Comparison of ENCODE assay signal across 8 cellular contexts in genomic region chr19:32694316-32694715, GRCh38. TPM values are rescaled to one million over a fixed set of nuclear protein-coding genes. Genes with fewer than 3 reads are reported as not detected.
A peak's percentile ranks its signal among the peaks of the same experiment; 100 is the strongest.
DNase-seq lines count a peak whose midpoint lies in the region; ATAC-seq and TF ChIP-seq lines count a peak whose summit lies in the region.
"Not testable (repeated sequence)": the region's sequence is repeated elsewhere in the genome, so short reads cannot be mapped to it uniquely, and the experiment has no call there.

No MANE protein-coding gene starts in this region.

- CTCF ChIA-PET in Calu3 (lab: Charles Lee), result not testable (repeated sequence)

- peaks cover 60% of the 10 kb centered on the region for H3K4me1 Mint-ChIP-seq in Calu3 (ENCODE audit: low read depth, unreplicated experiment)
- peaks cover 52% of the 10 kb centered on the region for H3K4me1 Mint-ChIP-seq in T-helper 17 cell
- H3K4me1 Mint-ChIP-seq in activated T-helper 2 cell treated with anti-CD3 and anti-CD28 coated beads, Interferon-gamma antibody, Interleukin-2, Interleukin-4, amounts not matched to agents 10 μg/mL and 5 μg/mL and 100 μg/mL, durations not matched to agents 14 hours and 24 hours and 36 hours (ENCODE audit: low read depth), result peaks cover 52% of the 10 kb centered on the region
- peaks cover 45% of the 10 kb centered on the region for H3K4me1 Mint-ChIP-seq in chondrocyte (ENCODE audit: low read depth)

- not testable (repeated sequence) for ATAC-seq in T-helper 17 cell

- H3K4me2 ChIP-seq in hepatocyte, result peak overlapping the region; percentile 92

- H3K9me3 ChIP-seq in T-helper 17 cell (ENCODE audit: control insufficient read depth, low read length, poor library complexity, severe bottlenecking); hepatocyte (ENCODE audit: low read depth); neutrophil; transverse colon: not testable (repeated sequence)

- H4K20me1 ChIP-seq in hepatocyte (ENCODE audit: insufficient read depth, poor library complexity, severe bottlenecking), result not testable (repeated sequence)

- WGBS in hepatocyte (ENCODE audit: low lambda C conversion rate, missing lambda C conversion rate), result 45% methylated on average over 2 of the region's 2 CpGs
- WGBS in transverse colon (ENCODE audit: low coverage in 1 of 2), 2 donors, result 41 to 50% methylated on average over 1 to 2 of the region's 2 CpGs

- H3K9me2 ChIP-seq in hepatocyte (replicated peaks; ENCODE audit: insufficient read depth), result not testable (repeated sequence)

- H3K27ac Mint-ChIP-seq in Calu3 (ENCODE audit: unreplicated experiment), result peak overlapping the region; percentile 90
- peak overlapping the region; percentile 87 for H3K27ac Mint-ChIP-seq in T-helper 17 cell
- not testable (repeated sequence) for H3K27ac Mint-ChIP-seq in activated T-helper 2 cell treated with anti-CD3 and anti-CD28 coated beads, Interferon-gamma antibody, Interleukin-2, Interleukin-4, amounts not matched to agents 10 μg/mL and 5 μg/mL and 100 μg/mL, durations not matched to agents 14 hours and 24 hours and 36 hours; chondrocyte (ENCODE audit: unreplicated experiment)

- peak overlapping the region; percentile 76 for H3K27ac ChIP-seq in hepatocyte
- peak overlapping the region; percentile 88 for H3K27ac ChIP-seq in neutrophil
- peak overlapping the region; percentile 51 to 59 (median 54) for H3K27ac ChIP-seq in transverse colon

- H3K4me3 Mint-ChIP-seq in Calu3 (ENCODE audit: low read depth, unreplicated experiment) (peak overlapping the region; percentile 82), T-helper 17 cell (peak overlapping the region; percentile 93), chondrocyte (ENCODE audit: unreplicated experiment) (peak overlapping the region; percentile 67)
- H3K4me3 Mint-ChIP-seq in activated T-helper 2 cell treated with anti-CD3 and anti-CD28 coated beads, Interferon-gamma antibody, Interleukin-2, Interleukin-4, amounts not matched to agents 10 μg/mL and 5 μg/mL and 100 μg/mL, durations not matched to agents 14 hours and 24 hours and 36 hours (ENCODE audit: low read depth), result peak overlapping the region; percentile 95

- not testable (repeated sequence) for BruUV-seq in Calu3 (replicated peaks; lab: Mats Ljungman, UMichigan)

- TF ChIP-seq POLR2A in NB4 (IDR thresholded peaks at IDR 0.05; ENCODE audit: extremely low read depth, insufficient read length); transverse colon (IDR thresholded peaks at IDR 0.05): not testable (repeated sequence)

- not testable (repeated sequence) for H3K27me3 ChIP-seq in hepatocyte, neutrophil, transverse colon

- in situ Hi-C loops in transverse colon (cut with MboI; ENCODE audit: low pct_ligation_motif_present in 1 of 4, low pct_unique_long_range_greater_than_20kb in 1 of 4, low sequenced_read_pairs in 3 of 4), result not testable (repeated sequence)

- not testable (repeated sequence) for TF ChIP-seq CTCF in Calu3 (IDR thresholded peaks at IDR 0.05; ENCODE audit: unreplicated experiment); NB4 (IDR thresholded peaks at IDR 0.05; ENCODE audit: low read depth, low read length); chondrocyte (IDR thresholded peaks at IDR 0.05); hepatocyte (IDR thresholded peaks at IDR 0.05; ENCODE audit: poor library complexity); neutrophil (IDR thresholded peaks at IDR 0.05); transverse colon (IDR thresholded peaks at IDR 0.05)

- TF ChIP-seq EP300 in transverse colon (IDR thresholded peaks at IDR 0.05; ENCODE audit: low read depth), result not testable (repeated sequence)

- not testable (repeated sequence) for DNase-seq in Calu3; NB4 (ENCODE audit: low read depth); T-helper 17 cell; activated T-helper 2 cell treated with anti-CD3 and anti-CD28 coated beads, Interferon-gamma antibody, Interleukin-2, Interleukin-4, amounts not matched to agents 10 μg/mL and 5 μg/mL and 100 μg/mL, durations not matched to agents 14 hours and 24 hours and 36 hours (ENCODE audit: low spot score); chondrocyte (ENCODE audit: low spot score); hepatocyte (ENCODE audit: low spot score); transverse colon

- peaks cover 76% of the 10 kb centered on the region for H3K79me2 ChIP-seq in hepatocyte

- H3K4me3 ChIP-seq in NB4 (ENCODE audit: low read depth, low read length) (peak overlapping the region; percentile 87), hepatocyte (peak overlapping the region; percentile 18), transverse colon (peak overlapping the region in 2 of 4 donors; percentile 6 to 62)
- not testable (repeated sequence) for H3K4me3 ChIP-seq in neutrophil (ENCODE audit: low read depth in 1 of 2, low read length in 1 of 2)

- intact Hi-C loops in Calu3 (cut with micrococcal nuclease; ENCODE audit: unreplicated experiment); transverse colon (cut with DNase I; ENCODE audit: low total_unique reads): not testable (repeated sequence)
- intact Hi-C loops in activated T-helper 2 cell treated with anti-CD3 and anti-CD28 coated beads, Interferon-gamma antibody, Interleukin-2, Interleukin-4, amounts not matched to agents 10 μg/mL and 5 μg/mL and 100 μg/mL, durations not matched to agents 14 hours and 24 hours and 36 hours (cut with micrococcal nuclease), result loop anchor here (5.0 kb wide), 3 partner anchors 278 to 483 kb away; partner anchors contain the start of genes CEP89 and FAAP24

- peaks cover 54% of the 10 kb centered on the region for H3K36me3 Mint-ChIP-seq in Calu3 (ENCODE audit: insufficient read depth, unreplicated experiment)
- not testable (repeated sequence) for H3K36me3 Mint-ChIP-seq in T-helper 17 cell (ENCODE audit: low read depth); chondrocyte (ENCODE audit: low read depth)
- peaks cover 68% of the 10 kb centered on the region for H3K36me3 Mint-ChIP-seq in activated T-helper 2 cell treated with anti-CD3 and anti-CD28 coated beads, Interferon-gamma antibody, Interleukin-2, Interleukin-4, amounts not matched to agents 10 μg/mL and 5 μg/mL and 100 μg/mL, durations not matched to agents 14 hours and 24 hours and 36 hours (ENCODE audit: low read depth)

- H3K36me3 ChIP-seq in hepatocyte (replicated peaks; ENCODE audit: insufficient read depth, low read depth); neutrophil; transverse colon: not testable (repeated sequence)

- not testable (repeated sequence) for H3K9me3 Mint-ChIP-seq in Calu3 (ENCODE audit: low read depth, unreplicated experiment); activated T-helper 2 cell treated with anti-CD3 and anti-CD28 coated beads, Interferon-gamma antibody, Interleukin-2, Interleukin-4, amounts not matched to agents 10 μg/mL and 5 μg/mL and 100 μg/mL, durations not matched to agents 14 hours and 24 hours and 36 hours; chondrocyte (ENCODE audit: low read depth)

- H3K4me1 ChIP-seq in hepatocyte (ENCODE audit: insufficient read depth), result peaks cover 37% of the 10 kb centered on the region
- H3K4me1 ChIP-seq in neutrophil (ENCODE audit: control insufficient read depth in 1 of 2, insufficient read depth in 1 of 2, low read depth in 1 of 2, low read length in 1 of 2), result peaks cover 80 to 94% of the 10 kb centered on the region in 2 experiments
- peaks cover 22 to 51% (median 40%) of the 10 kb centered on the region in 4 donors for H3K4me1 ChIP-seq in transverse colon

- H2AFZ ChIP-seq in hepatocyte, result not testable (repeated sequence)

- H3K27me3 Mint-ChIP-seq in Calu3 (ENCODE audit: unreplicated experiment); T-helper 17 cell; activated T-helper 2 cell treated with anti-CD3 and anti-CD28 coated beads, Interferon-gamma antibody, Interleukin-2, Interleukin-4, amounts not matched to agents 10 μg/mL and 5 μg/mL and 100 μg/mL, durations not matched to agents 14 hours and 24 hours and 36 hours (ENCODE audit: low read depth); chondrocyte (ENCODE audit: low read depth): not testable (repeated sequence)

RNA-seq across cellular contexts. Expression of gene NUDT19, which starts 2.7 kb away (rescaled TPM):
- total RNA-seq in Calu3 (2022) (20.3 and 21.1 TPM in 2 replicates), T-helper 17 cell (10 to 100 TPM; 10.2 to 10.5 TPM), chondrocyte (8.2 to 11.1 TPM (median 10.0 TPM) in 3 replicates), hepatocyte (7.6 and 10.2 TPM in 2 replicates), transverse colon (10 to 100 TPM in 3 of 4 donors, 1 to 10 TPM in 1; 4.2 to 15.2 (median 12.8) TPM)
- 25.0 and 25.6 TPM in 2 replicates for total RNA-seq in activated T-helper 2 cell treated with anti-CD3 and anti-CD28 coated beads, Interferon-gamma antibody, Interleukin-2, Interleukin-4, amounts not matched to agents 10 μg/mL and 5 μg/mL and 100 μg/mL, durations not matched to agents 14 hours and 24 hours and 36 hours
- 3.8 and 5.6 TPM in 2 replicates for polyA plus RNA-seq in hepatocyte

RNA-seq across cellular contexts. Expression of gene RGS9BP, which starts 18.7 kb away (rescaled TPM):
- total RNA-seq in Calu3 (2022), result 0.28 and 0.71 TPM in 2 replicates
- under 1 TPM; 0.10 to 0.52 TPM for total RNA-seq in T-helper 17 cell
- 0.21 TPM in 2 replicates for total RNA-seq in activated T-helper 2 cell treated with anti-CD3 and anti-CD28 coated beads, Interferon-gamma antibody, Interleukin-2, Interleukin-4, amounts not matched to agents 10 μg/mL and 5 μg/mL and 100 μg/mL, durations not matched to agents 14 hours and 24 hours and 36 hours
- 0.19 to 0.95 TPM (median 0.90 TPM) in 3 replicates for total RNA-seq in chondrocyte
- 3.1 and 4.0 TPM in 2 replicates for total RNA-seq in hepatocyte
- 2.1 and 3.0 TPM in 2 replicates for polyA plus RNA-seq in hepatocyte
- total RNA-seq in transverse colon, result under 1 TPM in 3 of 4 donors, not detected in 1; 0.14 to 0.60 (median 0.16) TPM

RNA-seq across cellular contexts. Expression of gene ANKRD27, which starts 19.3 kb away (rescaled TPM):
- total RNA-seq in Calu3 (2022) (40.8 and 41.2 TPM in 2 replicates), T-helper 17 cell (10 to 100 TPM; 33.9 to 35.8 TPM), chondrocyte (23.6 to 26.8 TPM (median 23.9 TPM) in 3 replicates), hepatocyte (30.5 and 32.6 TPM in 2 replicates), transverse colon (10 to 100 TPM; 14.7 to 44.3 (median 34.6) TPM)
- 35.6 and 38.3 TPM in 2 replicates for total RNA-seq in activated T-helper 2 cell treated with anti-CD3 and anti-CD28 coated beads, Interferon-gamma antibody, Interleukin-2, Interleukin-4, amounts not matched to agents 10 μg/mL and 5 μg/mL and 100 μg/mL, durations not matched to agents 14 hours and 24 hours and 36 hours
- polyA plus RNA-seq in hepatocyte, result 20.9 and 24.3 TPM in 2 replicates

RNA-seq across cellular contexts. Expression of gene TDRD12, which starts 25.3 kb away (rescaled TPM):
- total RNA-seq in Calu3 (2022) (0.17 and 0.33 TPM in 2 replicates), T-helper 17 cell (1 to 10 TPM in 1 of 2 donors, under 1 TPM in 1; 0.55 to 4.1 TPM), chondrocyte (0.22 to 0.33 TPM in 2 of 3 replicates, not detected in the other), hepatocyte (0.10 and 0.76 TPM in 2 replicates), transverse colon (under 1 TPM in 1 of 4 donors, not detected in 3; 0.48 TPM)
- total RNA-seq in activated T-helper 2 cell treated with anti-CD3 and anti-CD28 coated beads, Interferon-gamma antibody, Interleukin-2, Interleukin-4, amounts not matched to agents 10 μg/mL and 5 μg/mL and 100 μg/mL, durations not matched to agents 14 hours and 24 hours and 36 hours, result 0.07 TPM in 1 of 2 replicates, not detected in the other
- 0.62 TPM in 1 of 2 replicates, not detected in the other for polyA plus RNA-seq in hepatocyte
